Comparison of ENCODE assay signal across 2 cellular contexts in the genomic region with DNA sequence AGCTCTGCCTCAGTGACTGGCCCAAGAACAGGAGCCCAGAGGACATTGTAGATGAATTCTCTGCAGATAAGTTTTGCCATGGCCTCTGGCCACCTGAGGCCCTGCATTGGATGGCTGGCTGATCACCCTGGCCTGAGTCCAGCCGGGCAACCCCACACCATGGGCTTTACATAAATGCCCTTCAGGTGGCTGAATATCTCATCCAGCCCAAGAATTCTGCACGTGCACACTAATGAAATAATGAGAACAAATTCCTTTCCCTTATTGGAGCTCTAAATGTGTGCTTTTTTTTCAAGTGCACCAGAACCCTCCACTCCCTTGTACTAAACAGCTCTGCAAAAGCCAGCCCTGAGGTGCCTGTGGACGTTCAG.
TF ChIP-seq lines count a peak whose summit lies in the region.

No MANE protein-coding gene starts in this region.

TF ChIP-seq in Ishikawa, 13 proteins besides CTCF, POLR2A, EP300 and RAD21:
- TF ChIP-seq TEAD4 (IDR thresholded peaks at IDR 0.05) (peak; percentile 60), MAX (IDR thresholded peaks at IDR 0.05) (peak; percentile 60; the same call in 1 of the 2 replicates), CEBPB (IDR thresholded peaks at IDR 0.05) (no peak), FOXM1 (IDR thresholded peaks at IDR 0.05; ENCODE audit: borderline replicate concordance, low read depth) (no peak), ZBTB7A (IDR thresholded peaks at IDR 0.05; ENCODE audit: low read depth) (no peak), NFIC (IDR thresholded peaks at IDR 0.05) (peak; percentile 82), YY1 (IDR thresholded peaks at IDR 0.05; ENCODE audit: low read depth) (no peak), TCF12 (IDR thresholded peaks at IDR 0.05; ENCODE audit: low read depth) (peak; percentile 62)

TF ChIP-seq in GM12878, 131 proteins besides CTCF, POLR2A, EP300 and RAD21:
- TF ChIP-seq KLF5 (IDR thresholded peaks at IDR 0.05; ENCODE audit: partially characterized antibody) (no peak), EGR1 (IDR thresholded peaks at IDR 0.05; ENCODE audit: borderline replicate concordance in 1 of 2, low read depth in 2 of 2, low read length in 2 of 2) (no peak), NBN (IDR thresholded peaks at IDR 0.05) (no peak)
